ENCODE assay signal across 1 cellular context in the genomic region with DNA sequence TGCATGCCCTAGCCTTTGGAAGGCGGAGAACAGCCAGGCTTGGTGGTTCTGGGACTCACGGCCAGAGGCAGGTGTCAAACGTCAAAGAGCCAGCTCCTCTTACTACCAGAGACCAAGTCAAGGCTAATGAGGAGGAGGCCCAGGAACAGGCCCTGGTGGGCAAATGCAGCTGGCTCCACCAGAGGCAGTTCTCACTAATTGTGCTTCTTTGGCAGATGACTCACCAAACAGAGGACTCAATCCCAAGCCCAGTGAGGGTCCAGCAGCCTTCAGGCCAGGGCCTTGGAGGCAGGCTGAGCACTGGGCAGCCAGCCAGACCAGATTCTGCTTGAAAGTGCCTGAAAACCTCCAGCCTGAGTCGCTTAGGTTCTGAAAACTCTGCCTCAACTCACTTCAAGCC.
TF ChIP-seq lines count a peak whose summit lies in the region.

No MANE protein-coding gene starts in this region.

TF ChIP-seq in IMR-90, 13 proteins besides CTCF, POLR2A, EP300 and RAD21:
- TF ChIP-seq MAZ (IDR thresholded peaks at IDR 0.05; ENCODE audit: borderline replicate concordance, low read depth, low read length) (no peak), SMC3 (IDR thresholded peaks at IDR 0.05; ENCODE audit: low read depth, low read length) (no peak), NFE2L2 (IDR thresholded peaks at IDR 0.05; ENCODE audit: low read depth, low read length) (no peak), CEBPB (IDR thresholded peaks at IDR 0.05; ENCODE audit: low read depth, low read length) (no peak), RCOR1 (IDR thresholded peaks at IDR 0.05; ENCODE audit: insufficient replicate concordance, low read length) (no peak), CHD1 (IDR thresholded peaks at IDR 0.05; ENCODE audit: low read depth, low read length) (no peak), FOS (IDR thresholded peaks at IDR 0.05; ENCODE audit: low read depth, low read length) (no peak), BHLHE40 (IDR thresholded peaks at IDR 0.05; ENCODE audit: low read depth, low read length) (no peak), MXI1 (IDR thresholded peaks at IDR 0.05; ENCODE audit: borderline replicate concordance, low read depth, low read length) (no peak), ELK1 (IDR thresholded peaks at IDR 0.05; ENCODE audit: borderline replicate concordance, low read depth, low read length) (no peak), MAFK (IDR thresholded peaks at IDR 0.05; ENCODE audit: low read depth, low read length) (no peak), RFX5 (IDR thresholded peaks at IDR 0.05; ENCODE audit: low read depth, low read length) (no peak)
- TF ChIP-seq, protein P1, sequence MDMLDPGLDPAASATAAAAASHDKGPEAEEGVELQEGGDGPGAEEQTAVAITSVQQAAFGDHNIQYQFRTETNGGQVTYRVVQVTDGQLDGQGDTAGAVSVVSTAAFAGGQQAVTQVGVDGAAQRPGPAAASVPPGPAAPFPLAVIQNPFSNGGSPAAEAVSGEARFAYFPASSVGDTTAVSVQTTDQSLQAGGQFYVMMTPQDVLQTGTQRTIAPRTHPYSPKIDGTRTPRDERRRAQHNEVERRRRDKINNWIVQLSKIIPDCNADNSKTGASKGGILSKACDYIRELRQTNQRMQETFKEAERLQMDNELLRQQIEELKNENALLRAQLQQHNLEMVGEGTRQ (IDR thresholded peaks at IDR 0.05; ENCODE audit: low read depth, low read length) = no peak
TF ChIP-seq in IMR-90: peak in this region for 0.
